ENCODE assay signal across 8 cellular contexts in the genomic region with DNA sequence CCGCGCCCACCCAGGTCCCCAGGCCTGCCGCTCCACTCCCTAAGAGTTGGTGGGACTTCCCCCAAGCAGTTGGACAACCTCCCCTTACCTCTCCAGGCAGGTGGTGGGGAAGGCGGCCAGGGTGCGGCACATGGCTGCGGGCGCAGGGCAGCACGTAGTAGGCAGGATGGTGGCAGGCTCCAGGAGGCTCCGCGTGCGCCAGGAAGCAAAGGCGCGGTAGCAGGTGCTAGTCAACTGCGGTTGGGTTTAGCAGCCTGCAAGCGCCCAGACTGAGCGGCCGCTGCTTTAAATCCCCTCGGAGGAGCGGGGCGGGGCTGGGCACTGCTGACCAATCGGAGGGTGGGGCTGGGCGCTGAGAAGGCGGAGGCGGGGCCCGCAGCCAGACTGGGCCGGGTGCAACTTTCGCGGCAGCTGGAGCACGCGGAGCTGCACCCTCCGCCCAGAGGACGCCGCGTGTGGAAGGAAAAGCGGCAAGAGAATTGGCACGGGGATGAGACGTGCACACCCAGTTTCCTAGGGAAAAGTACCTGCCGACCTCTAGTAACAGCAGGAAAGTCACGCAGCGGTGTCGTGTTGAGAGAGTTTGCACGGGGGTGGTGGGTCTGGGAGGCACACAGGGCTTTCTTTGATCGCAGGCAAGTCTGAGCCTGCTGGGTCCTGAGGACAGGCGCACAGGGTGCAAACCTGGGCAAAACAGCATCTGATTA.
DNase-seq lines count a peak whose midpoint lies in the region; ATAC-seq and TF ChIP-seq lines count a peak whose summit lies in the region.

RGS16 (minus strand) TSS at position 262 of the 707 bp plus-strand sequence; CDS start at position 132, 130 bp downstream.

- ATAC-seq in GM21528 (IDR thresholded peaks at IDR 0.05; ENCODE audit: low FRiP score, unreplicated experiment), result peak; percentile 88

- no peak for TF ChIP-seq RAD21 in Ishikawa (IDR thresholded peaks at IDR 0.05; ENCODE audit: low read depth)

- H3K4me1 ChIP-seq in mucosa of rectum (ENCODE audit: control insufficient read depth in 2 of 2, insufficient read depth in 2 of 2, low read length in 2 of 2), result peaks cover 12 to 13% of the 10 kb centered on the region in 2 donors

- H3K36me3 ChIP-seq in mucosa of rectum (ENCODE audit: control insufficient read depth in 2 of 2, insufficient read depth in 2 of 2, low read length in 2 of 2), result peaks cover 0 to 2% of the 10 kb centered on the region in 2 donors

- peak within 1 kb of the TSS; percentile 71 to 75 for H3K4me3 ChIP-seq in mucosa of rectum (ENCODE audit: low read length in 2 of 2)

- peak within 1 kb of the TSS; percentile 60 to 63 for H3K9ac ChIP-seq in mucosa of rectum (ENCODE audit: low read depth in 1 of 2, low read length in 2 of 2)

- no peak for TF ChIP-seq EP300 in Ishikawa (IDR thresholded peaks at IDR 0.05; ENCODE audit: borderline replicate concordance)

- DNase-seq in DMS114 treated with DMSO at 0.1 percent for 48 hours (lab: John Stamatoyannopoulos, UW; ENCODE audit: unreplicated experiment), result peak; percentile 78
- peak; percentile 55 for DNase-seq in OCI-M2 (lab: John Stamatoyannopoulos, UW; ENCODE audit: unreplicated experiment)
- peak; percentile 95 for DNase-seq in activated T-cell treated with anti-CD3 and anti-CD28 coated beads for 48 hours (ENCODE audit: low read depth)
- DNase-seq in erythroblast (lab: John Stamatoyannopoulos, UW), result peak; percentile 92 to 94
- DNase-seq in stimulated activated CD8-positive, alpha-beta memory T cell treated with anti-CD3 and anti-CD28 coated beads, Interleukin-7, amount 100 ng/mL, for 1 hour (ENCODE audit: low read depth in 2 of 2), result peak; percentile 64 to 69

- peak within 1 kb of the TSS; percentile 28 to 42 for H3K27ac ChIP-seq in mucosa of rectum (ENCODE audit: low read depth in 2 of 2, low read length in 2 of 2)

- peak; percentile 90 for TF ChIP-seq POLR2A in erythroblast (IDR thresholded peaks at IDR 0.05; ENCODE audit: low read length)

- no peaks in the 10 kb centered on the region for H3K9me3 ChIP-seq in mucosa of rectum (ENCODE audit: control insufficient read depth in 2 of 2, low read length in 2 of 2)

- H3K27me3 ChIP-seq in mucosa of rectum (ENCODE audit: control insufficient read depth in 2 of 2, insufficient read depth in 2 of 2, low read length in 2 of 2), result peaks cover 0 to 4% of the 10 kb centered on the region in 2 donors

TF ChIP-seq in Ishikawa, 13 proteins besides CTCF, POLR2A, EP300 and RAD21:
- 0 out of 2 replicates have a peak, but pooled peaks have one; percentile 23 for TF ChIP-seq TCF12 (IDR thresholded peaks at IDR 0.05; ENCODE audit: low read depth)
- TF ChIP-seq TAF1 (IDR thresholded peaks at IDR 0.05; ENCODE audit: low read depth), result no peak
- peak; percentile 99 for TF ChIP-seq MAX (IDR thresholded peaks at IDR 0.05)
- no peak for TF ChIP-seq FOXM1 (IDR thresholded peaks at IDR 0.05; ENCODE audit: borderline replicate concordance, low read depth)
- no peak for TF ChIP-seq YY1 (IDR thresholded peaks at IDR 0.05; ENCODE audit: low read depth)

Comparison
In these comparisons a context has a peak if more than half of its experiments do, and no peak if none do; other contexts are left out.
1. Peak in every context shown above with its lines: DNase-seq, ATAC-seq, H3K4me3 ChIP-seq and H3K27ac ChIP-seq.